9 cellular contexts compared by ENCODE assay signal in the genomic region with DNA sequence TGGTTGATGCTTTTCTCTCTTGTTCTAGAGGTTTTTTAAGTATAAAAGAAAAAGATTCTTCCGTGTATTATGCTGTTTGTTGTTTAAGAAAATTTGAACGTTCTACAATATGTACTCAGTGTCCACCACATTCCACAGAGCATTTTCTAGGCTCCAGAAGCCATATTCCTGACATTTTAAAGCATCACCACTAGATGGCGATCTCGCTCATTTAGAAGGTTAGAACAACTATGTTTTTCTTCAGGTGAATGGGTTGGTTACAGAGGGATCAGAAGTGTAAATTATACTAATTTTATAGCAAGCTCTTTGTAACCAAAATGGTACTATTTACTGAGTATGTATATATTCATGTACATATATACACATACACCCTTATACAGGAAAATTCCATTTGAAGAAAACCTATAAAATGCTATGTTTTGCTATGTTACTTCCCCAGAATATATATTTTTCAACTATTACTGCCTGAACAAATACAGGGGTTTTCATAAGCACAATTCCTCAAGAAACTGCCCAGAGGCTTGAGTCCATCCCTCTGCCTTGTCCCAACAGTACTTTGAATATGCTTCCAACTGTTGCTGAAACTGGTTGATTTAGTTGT.
DNase-seq lines count a peak whose midpoint lies in the region; ATAC-seq, FAIRE-seq and TF ChIP-seq lines count a peak whose summit lies in the region.
"Had no signal": no experiment of that assay in that cellular context is flagged by ENCODE, and none has a peak within 500 bp of the region (broad histone marks: within the 10 kb centered on the region; RNA-seq: fewer than 3 reads in every experiment).

No MANE protein-coding gene starts in this region.

- no peak overlapping the region for H3K27ac ChIP-seq in K562 (ENCODE audit: extremely low read depth, low read depth, low read length)
- no peak overlapping the region for H3K27ac ChIP-seq in thoracic aorta

- no peaks in the 10 kb centered on the region for H3K79me2 ChIP-seq in K562 (ENCODE audit: control insufficient read depth, insufficient read depth, low read length)

- H3K27me3 ChIP-seq in K562 (ENCODE audit: control insufficient read depth in 2 of 2, insufficient read depth in 2 of 2, low read length in 2 of 2) (no peaks in the 10 kb centered on the region), thoracic aorta (replicated peaks; ENCODE audit: insufficient read depth) (no peaks in the 10 kb centered on the region)

- H3K9me3 ChIP-seq in K562 (replicated peaks; ENCODE audit: control insufficient read depth, insufficient read depth, low read depth, low read length) (no peaks in the 10 kb centered on the region), thoracic aorta (no peaks in the 10 kb centered on the region)

- DNase-seq in NCI-H510A treated with DMSO at 0.1 percent for 48 hours (lab: John Stamatoyannopoulos, UW) (peak; percentile 17), NCI-H510A (lab: John Stamatoyannopoulos, UW) (no peak), NCI-H526 treated with DMSO at 0.1 percent for 48 hours (lab: John Stamatoyannopoulos, UW) (peak; percentile 84), K562 (ENCODE audit: extremely low read depth in 1 of 4, low spot score in 3 of 4) (peak; percentile 10 to 43 (median 26)), islet precursor cell (peak; percentile 48), thoracic aorta (ENCODE audit: low spot score) (no peak)

- 0% methylated on average over 3 of the region's 4 CpGs for WGBS in K562 (ENCODE audit: insufficient coverage, low coverage, missing lambda C conversion rate)

- no peak overlapping the region for H3K4me2 ChIP-seq in K562 (ENCODE audit: insufficient read depth, low read length)

- CTCF ChIA-PET in K562 (lab: Yijun Ruan, JAX; ENCODE audit: low intra/inter-chr PET ratio), result no interaction called here

- ATAC-seq in GM19372 (IDR thresholded peaks at IDR 0.05; ENCODE audit: low read depth, unreplicated experiment) (peak; percentile 72), HG03432 (IDR thresholded peaks at IDR 0.05; ENCODE audit: unreplicated experiment) (peak; percentile 86), K562 (peak; percentile 51; the same call in 2 of the 3 replicates), thoracic aorta (ENCODE audit: insufficient number of reproducible peaks, low FRiP score, low read depth) (no peak)
- ATAC-seq: effector memory CD8-positive, alpha-beta T cell had no signal

- TF ChIP-seq CTCF in K562 (IDR thresholded peaks at IDR 0.05 in 2 of 3, conservative IDR thresholded peaks at IDR 0.05 in 1 of 3; ENCODE audit: insufficient read depth in 2 of 3, low read depth in 1 of 3, low read length in 3 of 3), result peak in 2 of 3 experiments; percentile 40 to 46; a peak in 4 of 6 replicates
- peak; percentile 55 for TF ChIP-seq CTCF in thoracic aorta (IDR thresholded peaks at IDR 0.05)

- POLR2A ChIA-PET in K562 (lab: Yijun Ruan, JAX), result no interaction called here

- no peak overlapping the region for H3K9ac ChIP-seq in K562 (ENCODE audit: insufficient read depth in 1 of 2, low read depth in 2 of 2, low read length in 2 of 2)

- H3K9me1 ChIP-seq in K562 (ENCODE audit: control insufficient read depth, insufficient read depth, low read length), result no peaks in the 10 kb centered on the region

- peak in 1 of 2 experiments; percentile 33; a peak in 2 of 4 replicates for TF ChIP-seq RAD21 in K562 (CRISPR knock-in tag; conservative IDR thresholded peaks at IDR 0.05 in 1 of 2, IDR thresholded peaks at IDR 0.05 in 1 of 2)

- TF ChIP-seq POLR2A in K562 (conservative IDR thresholded peaks at IDR 0.05), result no peak

- H3K36me3 ChIP-seq in K562 (ENCODE audit: control insufficient read depth, insufficient read depth, low read length), result no peaks in the 10 kb centered on the region
- H3K36me3 ChIP-seq in thoracic aorta, result no peaks in the 10 kb centered on the region

- no peak overlapping the region for H2AFZ ChIP-seq in K562 (ENCODE audit: low read depth, low read length)

- in situ Hi-C loops in K562 (cut with MboI), result no loop called here

- H3K4me1 ChIP-seq in K562 (replicated peaks in 1 of 2; ENCODE audit: control insufficient read depth in 2 of 2, insufficient read depth in 2 of 2, low read length in 2 of 2) (no peaks in the 10 kb centered on the region), thoracic aorta (ENCODE audit: control insufficient read depth in 1 of 2, low read depth in 2 of 2) (no peaks in the 10 kb centered on the region)

- FAIRE-seq in K562 (lab: Jason Lieb, UNC), result peak; percentile 15

- no peaks in the 10 kb centered on the region for H4K20me1 ChIP-seq in K562 (replicated peaks; ENCODE audit: control insufficient read depth, insufficient read depth, low read length)

- intact Hi-C loops in K562 (cut with micrococcal nuclease), result no loop called here

- no TSS peak for BruUV-seq in K562 (replicated peaks; lab: Mats Ljungman, UMichigan)

- H3K4me3 ChIP-seq in K562 (no peak overlapping the region), thoracic aorta (no peak overlapping the region)

- TF ChIP-seq EP300 in K562 (IDR thresholded peaks at IDR 0.05; ENCODE audit: low read length), result no peak

TF ChIP-seq in K562, 482 proteins besides CTCF, POLR2A, EP300 and RAD21:
- TF ChIP-seq RNF2 (IDR thresholded peaks at IDR 0.05) (no peak), RBM39 (optimal IDR thresholded peaks at IDR 0.05; ENCODE audit: low read depth, low read length) (no peak), PCBP1 (IDR thresholded peaks at IDR 0.05; ENCODE audit: low read depth, low read length, poor library complexity, severe bottlenecking) (no peak), RUNX1 (IDR thresholded peaks at IDR 0.05; ENCODE audit: low read depth) (no peak), ZNF57 (CRISPR knock-in tag; IDR thresholded peaks at IDR 0.05) (no peak), HEY1 (CRISPR knock-in tag; IDR thresholded peaks at IDR 0.05; ENCODE audit: borderline replicate concordance) (no peak), ARID1B (IDR thresholded peaks at IDR 0.05) (no peak), GABPA (tag; conservative IDR thresholded peaks at IDR 0.05; ENCODE audit: low read depth) (no peak), MTA2 (IDR thresholded peaks at IDR 0.05; ENCODE audit: low read depth) (no peak), CEBPB (tag; IDR thresholded peaks at IDR 0.05) (no peak)
- TF ChIP-seq, protein P1, sequence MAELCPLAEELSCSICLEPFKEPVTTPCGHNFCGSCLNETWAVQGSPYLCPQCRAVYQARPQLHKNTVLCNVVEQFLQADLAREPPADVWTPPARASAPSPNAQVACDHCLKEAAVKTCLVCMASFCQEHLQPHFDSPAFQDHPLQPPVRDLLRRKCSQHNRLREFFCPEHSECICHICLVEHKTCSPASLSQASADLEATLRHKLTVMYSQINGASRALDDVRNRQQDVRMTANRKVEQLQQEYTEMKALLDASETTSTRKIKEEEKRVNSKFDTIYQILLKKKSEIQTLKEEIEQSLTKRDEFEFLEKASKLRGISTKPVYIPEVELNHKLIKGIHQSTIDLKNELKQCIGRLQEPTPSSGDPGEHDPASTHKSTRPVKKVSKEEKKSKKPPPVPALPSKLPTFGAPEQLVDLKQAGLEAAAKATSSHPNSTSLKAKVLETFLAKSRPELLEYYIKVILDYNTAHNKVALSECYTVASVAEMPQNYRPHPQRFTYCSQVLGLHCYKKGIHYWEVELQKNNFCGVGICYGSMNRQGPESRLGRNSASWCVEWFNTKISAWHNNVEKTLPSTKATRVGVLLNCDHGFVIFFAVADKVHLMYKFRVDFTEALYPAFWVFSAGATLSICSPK (IDR thresholded peaks at IDR 0.05; ENCODE audit: borderline replicate concordance), result no peak

Comparison
In these comparisons a context has a peak if more than half of its experiments do, and no peak if none do; other contexts are left out.
1. DNase-seq: peak in NCI-H510A treated with DMSO at 0.1 percent for 48 hours (single experiment), NCI-H526 treated with DMSO at 0.1 percent for 48 hours (single experiment), K562 (4 of 4) and islet precursor cell (single experiment); none in NCI-H510A (single experiment) and thoracic aorta (single experiment).